Comparison of ENCODE assay signal across 24 cellular contexts in the genomic region with DNA sequence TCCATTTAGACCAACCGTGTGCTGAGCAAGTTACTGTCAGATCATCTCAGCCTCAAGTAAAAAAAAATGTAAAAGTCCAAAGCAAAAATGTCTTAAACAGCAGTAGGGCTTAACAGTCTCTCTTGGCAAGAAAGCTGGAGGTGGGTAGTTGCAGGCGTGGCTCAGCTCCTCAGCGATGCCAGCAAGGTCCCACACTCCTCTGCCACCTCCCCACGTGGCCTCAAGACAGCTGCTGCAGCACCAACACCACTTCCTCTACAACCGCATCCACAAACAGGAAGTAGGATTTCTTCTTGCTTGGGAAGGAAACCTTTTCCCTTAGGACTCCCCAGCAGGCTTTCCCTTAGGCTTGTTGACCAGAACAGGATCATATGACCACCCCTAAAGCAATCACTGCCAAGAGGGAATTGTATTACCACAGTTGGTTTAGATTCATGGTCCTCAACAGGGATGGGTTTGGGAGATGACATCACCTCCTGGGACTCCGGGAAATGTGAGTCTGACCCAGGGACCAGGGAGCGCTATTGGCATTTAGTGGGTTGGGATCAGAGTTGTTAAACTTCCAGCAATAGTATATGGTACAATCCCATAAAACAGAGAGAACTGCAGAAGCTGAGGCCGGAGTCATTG.
DNase-seq lines count a peak whose midpoint lies in the region; ATAC-seq lines count a peak whose summit lies in the region.
"Had no signal": no experiment of that assay in that cellular context is flagged by ENCODE, and none has a peak within 500 bp of the region (broad histone marks: within the 10 kb centered on the region; RNA-seq: fewer than 3 reads in every experiment).

No MANE protein-coding gene starts in this region.

- H3K27me3 ChIP-seq in right cardiac atrium (ENCODE audit: control insufficient read depth, insufficient read depth), result no peaks in the 10 kb centered on the region
- no peaks in the 10 kb centered on the region for H3K27me3 ChIP-seq in skeletal muscle tissue (ENCODE audit: control insufficient read depth in 3 of 3, insufficient read depth in 3 of 3, low read length in 3 of 3)
- H3K27me3 ChIP-seq: BLaER1, ovary, transverse colon had no signal

- H3K4me3 ChIP-seq in right cardiac atrium (ENCODE audit: low read length) (no peak overlapping the region), skeletal muscle tissue (ENCODE audit: low read length in 3 of 3) (no peak overlapping the region)
- H3K4me3 ChIP-seq: BLaER1, HAP-1, ovary, transverse colon had no signal

- H3K36me3 ChIP-seq in skeletal muscle tissue (ENCODE audit: control insufficient read depth in 3 of 3, insufficient read depth in 3 of 3, low read length in 3 of 3), result no peaks in the 10 kb centered on the region
- H3K36me3 ChIP-seq: BLaER1, HAP-1, ovary, transverse colon had no signal

- H3K4me1 ChIP-seq in right cardiac atrium (ENCODE audit: control insufficient read depth, insufficient read depth, low read length) (peaks cover 7% of the 10 kb centered on the region), skeletal muscle tissue (ENCODE audit: control insufficient read depth in 3 of 3, insufficient read depth in 3 of 3, low read length in 3 of 3) (peaks cover 61 to 70% (median 66%) of the 10 kb centered on the region in 3 donors)
- H3K4me1 ChIP-seq: HAP-1 had no signal

- H3K27ac ChIP-seq in right cardiac atrium (ENCODE audit: low read length), result peak overlapping the region; percentile 94
- H3K27ac ChIP-seq in skeletal muscle tissue (ENCODE audit: low read depth, low read length), result peak overlapping the region; percentile 16
- H3K27ac ChIP-seq: BLaER1, KMS-11, ovary, VCaP had no signal

- H3K9ac ChIP-seq in skeletal muscle tissue (ENCODE audit: low read depth in 1 of 3, low read length in 3 of 3), result no peak overlapping the region
- H3K9ac ChIP-seq: BLaER1, KMS-11 had no signal

- H3K9me3 ChIP-seq in right cardiac atrium (ENCODE audit: control insufficient read depth, low read length) (no peaks in the 10 kb centered on the region), skeletal muscle tissue (ENCODE audit: control insufficient read depth in 3 of 3, low read length in 3 of 3) (peaks cover 0 to 3% (median 0%) of the 10 kb centered on the region in 3 donors)
- H3K9me3 ChIP-seq: Caco-2, ovary, transverse colon had no signal

- ATAC-seq in right cardiac atrium, result no peak
- ATAC-seq in HG03460 (IDR thresholded peaks at IDR 0.05; ENCODE audit: unreplicated experiment), result no peak
- ATAC-seq: activated T-cell treated with anti-CD3 and anti-CD28 coated beads, Interleukin-2, amount 50 U/mL, for 4 hours; stimulated activated naive CD8-positive, alpha-beta T cell treated with anti-CD3 and anti-CD28 coated beads, Interleukin-15, amount 100 ng/mL, for 72 hours had no signal

- DNase-seq in HT1080 (ENCODE audit: low read depth) (peak; percentile 40), NCI-H69 (lab: John Stamatoyannopoulos, UW) (peak; percentile 56), right cardiac atrium (no peak), posterior vena cava (ENCODE audit: low spot score) (no peak), CD1c-positive myeloid dendritic cell (ENCODE audit: extremely low spot score) (no peak)
- DNase-seq: activated CD4-positive, alpha-beta T cell treated with anti-CD3 and anti-CD28 coated beads for 48 hours; activated naive CD4-positive, alpha-beta T cell; activated T-cell treated with anti-CD3 and anti-CD28 coated beads, Interleukin-2, amount 50 U/mL, for 4 hours; Caco-2; DMS79; NCI-H1092; NCI-H187; NCI-H2171 treated with DMSO at 0.1 percent for 48 hours; NCI-H510A treated with DMSO at 0.1 percent for 48 hours; ovary; SHP77 treated with DMSO at 0.1 percent for 48 hours; stimulated activated naive CD8-positive, alpha-beta T cell treated with anti-CD3 and anti-CD28 coated beads, Interleukin-15, amount 100 ng/mL, for 72 hours; transverse colon had no signal

- intact Hi-C loops in right cardiac atrium (cut with DNase I) (loop anchor here in 1 of 4 donors (5.0 kb wide), 1 partner anchor 125 kb away; no protein-coding TSS in a partner anchor), posterior vena cava (cut with DNase I) (no loop called here)

- WGBS in right cardiac atrium, result 69% methylated on average over 8 of the region's 8 CpGs

Comparison
In these comparisons a context has a peak if more than half of its experiments do, and no peak if none do; other contexts are left out.
1. DNase-seq: peak in HT1080 (single experiment) and NCI-H69 (single experiment); none in right cardiac atrium (0 of 3), posterior vena cava (single experiment) and CD1c-positive myeloid dendritic cell (single experiment).